In genomic region chr1:117120774-117121588, GRCh38 we compare ENCODE assay signal across 8 cellular contexts. TPM values are rescaled to one million over a fixed set of nuclear protein-coding genes. Genes with fewer than 3 reads are reported as not detected.
DNase-seq lines count a peak whose midpoint lies in the region; ATAC-seq and TF ChIP-seq lines count a peak whose summit lies in the region.

No MANE protein-coding gene starts in this region.

- ATAC-seq in memory B cell (ENCODE audit: low read depth) (no peak), HG02798 (IDR thresholded peaks at IDR 0.05; ENCODE audit: poor library complexity, unreplicated experiment) (no peak)

- intact Hi-C loops in uterus (cut with DNase I; ENCODE audit: low total_unique reads), result loop anchor here (5.0 kb wide), 1 partner anchor 59 kb away; the partner anchor contains the start of gene TTF2

- no peak for TF ChIP-seq POLR2A in uterus (IDR thresholded peaks at IDR 0.05)

- no peak for TF ChIP-seq CTCF in uterus (IDR thresholded peaks at IDR 0.05)

- peak overlapping the region; percentile 87 for H3K4me3 Mint-ChIP-seq in memory B cell

- H3K27ac ChIP-seq in cingulate gyrus (ENCODE audit: low read depth, low read length) (peak overlapping the region; percentile 10), uterus (peak overlapping the region; percentile 91 to 93)

- H3K4me1 ChIP-seq in NT2/D1 (ENCODE audit: insufficient read depth, insufficient read length), result peaks cover 5% of the 10 kb centered on the region
- H3K4me1 ChIP-seq in uterus, result no peaks in the 10 kb centered on the region

- H3K36me3 ChIP-seq in NT2/D1 (ENCODE audit: insufficient read depth, insufficient read length, low read length) (peaks cover 28% of the 10 kb centered on the region), uterus (no peaks in the 10 kb centered on the region)

- H3K27me3 Mint-ChIP-seq in memory B cell, result peaks cover 2% of the 10 kb centered on the region

- peak overlapping the region; percentile 78 for H3K9ac ChIP-seq in NT2/D1 (ENCODE audit: insufficient read length, low read depth)

- peaks cover 7% of the 10 kb centered on the region for H3K4me1 Mint-ChIP-seq in memory B cell

- H3K4me3 ChIP-seq in NT2/D1 (ENCODE audit: insufficient read length, low read depth), result peak overlapping the region; percentile 82
- peak overlapping the region; percentile 65 to 91 for H3K4me3 ChIP-seq in uterus

- no peak overlapping the region for H3K27ac Mint-ChIP-seq in memory B cell

- H3K9me3 ChIP-seq in NT2/D1 (ENCODE audit: insufficient read depth, low read length), result no peaks in the 10 kb centered on the region
- no peaks in the 10 kb centered on the region for H3K9me3 ChIP-seq in uterus

- H3K36me3 Mint-ChIP-seq in memory B cell, result no peaks in the 10 kb centered on the region

- DNase-seq in stimulated activated CD4-positive, alpha-beta T cell treated with anti-CD3 and anti-CD28 coated beads, TNF-alpha, amount 100 ng/mL, for 48 hours (ENCODE audit: low read depth in 3 of 3), result peak in 2 of 3 donors; percentile 9 to 27
- DNase-seq in stimulated activated CD4-positive, alpha-beta T cell treated with anti-CD3 and anti-CD28 coated beads, Interleukin-4, amount 100 ng/mL, for 1 hour, result no peak
- no peak for DNase-seq in NT2/D1 (ENCODE audit: low read depth, low spot score)
- DNase-seq in memory B cell (ENCODE audit: low spot score in 2 of 2), result peak in 1 of 2 donors; percentile 11
- DNase-seq in uterus, result no peak
- DNase-seq in putamen (ENCODE audit: low spot score), result no peak

- H3K27me3 ChIP-seq in NT2/D1 (ENCODE audit: insufficient read depth, insufficient read length) (peaks cover 7% of the 10 kb centered on the region), uterus (no peaks in the 10 kb centered on the region)

- no peaks in the 10 kb centered on the region for H3K9me3 Mint-ChIP-seq in memory B cell

RNA-seq across cellular contexts. Expression of gene TRIM45, which starts 0.6 kb away (rescaled TPM):
- 10 to 100 TPM in 1 of 4 donors, 1 to 10 TPM in 3; 2.6 to 16.7 (median 5.5) TPM for total RNA-seq in uterus

Comparison
In these comparisons a context has a peak if more than half of its experiments do, and no peak if none do; other contexts are left out.
1. DNase-seq: peak in stimulated activated CD4-positive, alpha-beta T cell treated with anti-CD3 and anti-CD28 coated beads, TNF-alpha, amount 100 ng/mL, for 48 hours (2 of 3); none in stimulated activated CD4-positive, alpha-beta T cell treated with anti-CD3 and anti-CD28 coated beads, Interleukin-4, amount 100 ng/mL, for 1 hour (single experiment), NT2/D1 (single experiment), uterus (0 of 2) and putamen (single experiment).